ENCODE assay signal across 8 cellular contexts in the genomic region with DNA sequence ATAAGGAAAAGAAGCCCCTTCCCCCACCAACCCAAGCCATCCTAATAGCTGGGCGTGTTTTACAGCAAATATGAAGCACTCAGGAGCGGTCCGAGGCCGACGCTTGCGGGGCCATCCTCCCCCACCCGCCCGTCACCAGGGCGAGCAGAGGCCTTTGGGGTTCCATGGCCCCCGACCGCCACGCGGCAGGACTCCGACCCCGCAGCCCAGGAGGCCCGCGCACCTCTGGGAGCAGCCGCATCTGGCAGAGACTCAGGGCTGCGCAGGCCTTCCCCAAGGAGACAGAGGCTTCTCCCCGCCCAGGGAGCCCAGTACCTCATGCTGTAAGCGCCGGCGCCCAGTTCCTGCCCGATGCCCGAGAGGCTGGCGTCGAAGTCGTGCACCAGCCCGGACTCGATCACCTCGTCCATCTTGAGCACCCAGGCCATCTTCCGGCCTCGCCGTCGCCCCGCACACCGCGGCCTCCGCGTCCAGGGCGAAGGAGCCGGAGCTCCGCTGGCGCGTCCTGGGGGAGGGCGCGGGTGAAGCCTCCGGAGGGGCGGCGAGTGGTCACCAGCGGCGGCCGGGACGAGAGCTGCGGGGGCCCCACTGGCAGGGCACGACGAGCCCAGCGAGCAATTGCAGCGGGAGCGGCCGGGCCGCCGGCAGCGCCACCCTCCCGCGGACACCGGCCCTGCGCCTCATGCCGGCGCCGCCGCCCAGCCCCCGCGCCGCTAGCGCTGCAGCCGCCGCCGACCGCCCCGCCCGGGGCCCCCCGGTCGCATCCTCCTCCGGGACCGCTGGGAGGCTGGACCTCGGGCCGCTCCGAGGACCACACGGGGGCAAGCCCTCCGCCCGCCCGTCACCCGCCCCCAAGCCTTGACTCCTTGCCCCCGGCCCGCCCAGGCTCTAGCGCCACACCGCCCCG. TPM values are rescaled to one million over a fixed set of nuclear protein-coding genes. Genes with fewer than 3 reads are reported as not detected.
DNase-seq lines count a peak whose midpoint lies in the region; ATAC-seq and TF ChIP-seq lines count a peak whose summit lies in the region.

No MANE protein-coding gene starts in this region.

- ATAC-seq in HG02798 (IDR thresholded peaks at IDR 0.05; ENCODE audit: poor library complexity, unreplicated experiment), result peak; percentile 21

- peaks cover 44% of the 10 kb centered on the region for H3K4me1 ChIP-seq in OCI-LY1 (ENCODE audit: insufficient read depth, low read length, severe bottlenecking)

- peak overlapping the region; percentile 96 for H3K4me2 ChIP-seq in OCI-LY1 (ENCODE audit: low read length)

- H3K4me3 Mint-ChIP-seq in nephron progenitor cell, result peak overlapping the region; percentile 99

- H3K9me3 Mint-ChIP-seq in nephron progenitor cell, result no peaks in the 10 kb centered on the region

- H3K36me3 ChIP-seq in OCI-LY1 (ENCODE audit: insufficient read depth, low read length), result no peaks in the 10 kb centered on the region

- DNase-seq in 8988T (peak; percentile 46), fibroblast of villous mesenchyme (ENCODE audit: low read depth) (peak; percentile 43), nephron progenitor cell (no peak)
- DNase-seq in activated T-helper 9 cell treated with anti-CD3 and anti-CD28 coated beads, Interleukin-2, amount 50 U/mL, for 16 hours (ENCODE audit: low read depth), result peak; percentile 22

- H3K27ac ChIP-seq in OCI-LY1 (ENCODE audit: low read depth, low read length, poor library complexity, severe bottlenecking) (peak overlapping the region; percentile 29), temporal lobe (ENCODE audit: low read depth, low read length) (peak overlapping the region; percentile 88)

- H3K4me1 Mint-ChIP-seq in nephron progenitor cell, result peaks cover 43% of the 10 kb centered on the region

- TF ChIP-seq CTCF in GM12875 (IDR thresholded peaks at IDR 0.05; ENCODE audit: borderline replicate concordance, insufficient read depth, low read depth, low read length) (0 out of 2 replicates have a peak, but pooled peaks have one; percentile 31), OCI-LY1 (IDR thresholded peaks at IDR 0.05; ENCODE audit: low read length) (peak; percentile 22; the same call in 1 of the 2 replicates), fibroblast of villous mesenchyme (IDR thresholded peaks at IDR 0.05; ENCODE audit: insufficient read depth, low read depth, low read length) (no peak), nephron progenitor cell (IDR thresholded peaks at IDR 0.05) (no peak)

- no peaks in the 10 kb centered on the region for H3K27me3 Mint-ChIP-seq in nephron progenitor cell (ENCODE audit: low read depth, poor library complexity)

- no peaks in the 10 kb centered on the region for H4K20me1 ChIP-seq in OCI-LY1 (ENCODE audit: insufficient read depth, low read length)

- H3K27ac Mint-ChIP-seq in nephron progenitor cell, result peak overlapping the region; percentile 84

- H3F3A ChIP-seq in OCI-LY1 (ENCODE audit: insufficient read depth, low read length), result no peaks in the 10 kb centered on the region

- H3K9me3 ChIP-seq in OCI-LY1 (ENCODE audit: low read length), result no peaks in the 10 kb centered on the region

- no peaks in the 10 kb centered on the region for H3K9me2 ChIP-seq in OCI-LY1 (ENCODE audit: low read depth, low read length)

- H3K79me2 ChIP-seq in OCI-LY1 (ENCODE audit: insufficient read depth, low read length), result peaks cover 50% of the 10 kb centered on the region

- H3K4me3 ChIP-seq in GM12875 (ENCODE audit: low read depth, low read length) (peak overlapping the region; percentile 99), OCI-LY1 (ENCODE audit: low read depth, low read length, poor library complexity, severe bottlenecking) (peak overlapping the region; percentile 80), fibroblast of villous mesenchyme (ENCODE audit: low read depth, low read length) (peak overlapping the region; percentile 95)

- H2AFZ ChIP-seq in OCI-LY1 (ENCODE audit: low read length), result no peak overlapping the region

- H3K36me3 Mint-ChIP-seq in nephron progenitor cell (ENCODE audit: low read depth), result peaks cover 18% of the 10 kb centered on the region

- no peaks in the 10 kb centered on the region for H3K27me3 ChIP-seq in OCI-LY1 (ENCODE audit: insufficient read depth, low read length)

- peak overlapping the region; percentile 79 for H3K9ac ChIP-seq in OCI-LY1 (ENCODE audit: low read length)

RNA-seq across cellular contexts. Expression of gene UBP1, which starts 0.5 kb away (rescaled TPM):
- total RNA-seq in fibroblast of villous mesenchyme (70.9 and 79.5 TPM in 2 replicates), temporal lobe (51.4 TPM)

Comparison
In these comparisons a context has a peak if more than half of its experiments do, and no peak if none do; other contexts are left out.
1. CTCF ChIP-seq: peak in GM12875 (single experiment) and OCI-LY1 (single experiment); none in fibroblast of villous mesenchyme (single experiment) and nephron progenitor cell (single experiment).
2. Peak in every context shown above with its lines, with median percentiles within 50 percentile points of each other: H3K4me3 ChIP-seq.